In the genomic region with DNA sequence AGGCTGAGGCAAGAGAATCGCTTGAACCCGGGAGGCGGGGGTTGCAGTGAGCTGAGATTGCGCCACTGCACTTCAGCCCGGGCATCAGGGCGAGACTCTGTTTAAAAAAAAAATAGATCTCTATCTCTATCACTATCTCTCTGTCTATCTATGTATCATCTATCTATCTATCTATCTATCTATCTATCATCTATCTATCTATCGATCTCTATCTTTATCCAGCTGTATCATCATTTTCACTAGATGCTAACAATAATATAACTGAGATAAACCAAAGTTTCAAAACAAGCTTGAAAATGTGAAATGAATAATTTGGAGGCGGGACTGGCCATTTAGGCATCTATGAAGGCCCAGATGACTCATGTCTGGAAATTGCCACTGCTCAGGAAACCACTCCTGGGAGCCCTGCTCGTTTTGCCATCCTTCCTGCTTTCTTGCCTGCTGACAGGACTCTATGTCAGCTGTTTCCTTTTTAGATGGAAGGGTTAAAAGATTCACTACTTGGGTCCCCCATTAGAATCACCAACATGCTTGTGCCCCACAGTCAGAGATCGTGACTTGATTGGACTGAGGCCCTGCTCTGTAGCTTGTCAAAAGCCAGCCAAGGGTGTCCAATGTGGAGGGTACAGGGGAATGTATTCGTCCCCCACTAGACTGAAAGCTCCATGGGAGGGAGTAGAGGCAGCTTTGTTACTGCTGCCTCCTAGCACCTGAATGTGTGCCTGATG, we compare ENCODE assay signal across 9 cellular contexts.
DNase-seq lines count a peak whose midpoint lies in the region; ATAC-seq and TF ChIP-seq lines count a peak whose summit lies in the region.
"Had no signal": no experiment of that assay in that cellular context is flagged by ENCODE, and none has a peak within 500 bp of the region (broad histone marks: within the 10 kb centered on the region; RNA-seq: fewer than 3 reads in every experiment).

No MANE protein-coding gene starts in this region.

- H3K4me1 ChIP-seq in upper lobe of right lung = peaks cover 70% of the 10 kb centered on the region

- no peaks in the 10 kb centered on the region for H3K36me3 ChIP-seq in upper lobe of right lung

- H3K9me3 ChIP-seq in upper lobe of right lung = no peaks in the 10 kb centered on the region

- H3K4me3 ChIP-seq in upper lobe of right lung = no peak overlapping the region

- ATAC-seq in upper lobe of right lung = peak; percentile 51
- no peak for ATAC-seq in HG03565 (IDR thresholded peaks at IDR 0.05; ENCODE audit: unreplicated experiment)

- no peak for TF ChIP-seq CTCF in upper lobe of right lung (IDR thresholded peaks at IDR 0.05)

- intact Hi-C loops in upper lobe of right lung (cut with DNase I) = no loop called here

- peak; percentile 49 for DNase-seq in stimulated activated CD4-positive, alpha-beta T cell treated with anti-CD3 and anti-CD28 coated beads, Interleukin-15, amount 100 ng/mL, for 24 hours
- DNase-seq in stimulated activated CD4-positive, alpha-beta T cell treated with anti-CD3 and anti-CD28 coated beads, Interleukin-2, amount 100 ng/mL, for 24 hours = no peak
- peak; percentile 27 for DNase-seq in UCSD-AML1 (lab: John Stamatoyannopoulos, UW; ENCODE audit: unreplicated experiment)
- peak; percentile 71 for DNase-seq in glomerular visceral epithelial cell (ENCODE audit: extremely low spot score)
- DNase-seq in upper lobe of right lung = no peak
- no peak for DNase-seq in NCI-H510A (lab: John Stamatoyannopoulos, UW)
- no peak for DNase-seq in cerebellar cortex (ENCODE audit: low spot score)
- DNase-seq: NCI-H2029 had no signal

- H3K27ac ChIP-seq in upper lobe of right lung = peak overlapping the region; percentile 8

- H3K27me3 ChIP-seq in upper lobe of right lung = no peaks in the 10 kb centered on the region

Comparison
In these comparisons a context has a peak if more than half of its experiments do, and no peak if none do; other contexts are left out.
1. DNase-seq: peak in stimulated activated CD4-positive, alpha-beta T cell treated with anti-CD3 and anti-CD28 coated beads, Interleukin-15, amount 100 ng/mL, for 24 hours (single experiment), UCSD-AML1 (single experiment) and glomerular visceral epithelial cell (single experiment); none in stimulated activated CD4-positive, alpha-beta T cell treated with anti-CD3 and anti-CD28 coated beads, Interleukin-2, amount 100 ng/mL, for 24 hours (0 of 2), upper lobe of right lung (single experiment), NCI-H510A (single experiment) and cerebellar cortex (single experiment).